ENCODE assay signal across 19 cellular contexts in genomic region chr7:43747703-43748102, GRCh38.
"Had no signal": no experiment of that assay in that cellular context is flagged by ENCODE, and none has a peak within 500 bp of the region (broad histone marks: within the 10 kb centered on the region; RNA-seq: fewer than 3 reads in every experiment).

No MANE protein-coding gene starts in this region.

- H3K27ac ChIP-seq: gastrocnemius medialis, heart right ventricle, neutrophil, psoas muscle, right lobe of liver, tibial artery had no signal

- H3K27me3 ChIP-seq: gastrocnemius medialis, neutrophil, right lobe of liver, tibial artery had no signal

- H3K36me3 ChIP-seq: gastrocnemius medialis, heart right ventricle, neutrophil, right lobe of liver, tibial artery had no signal

- DNase-seq: cortex of kidney; effector memory CD4-positive, alpha-beta T cell; gastrocnemius medialis; heart right ventricle; hypothalamus; kidney glomerular epithelial cell; mammary epithelial cell; naive thymus-derived CD8-positive, alpha-beta T cell; psoas muscle; retina; right lobe of liver; stimulated activated CD4-positive, alpha-beta T cell treated with anti-CD3 and anti-CD28 coated beads, Interleukin-4, amount 100 ng/mL, for 1 hour; stimulated activated CD8-positive, alpha-beta memory T cell treated with anti-CD3 and anti-CD28 coated beads, Interleukin-4, amount 100 ng/mL, for 48 hours; stimulated activated naive CD8-positive, alpha-beta T cell treated with anti-CD3 and anti-CD28 coated beads, Interleukin-15, Interleukin-2, amounts not matched to agents 100 U/mL and 50 U/mL, for 24 hours; tibial artery had no signal

- ATAC-seq: esophagus mucosa; gastrocnemius medialis; left lobe of liver; naive thymus-derived CD8-positive, alpha-beta T cell; psoas muscle; stimulated activated effector memory CD8-positive, alpha-beta T cell treated with anti-CD3 and anti-CD28 coated beads, Interleukin-12 subunit alpha, Interleukin-12 subunit beta, amount 100 ng/mL, for 72 hours; stimulated activated naive CD8-positive, alpha-beta T cell treated with anti-CD3 and anti-CD28 coated beads, Interleukin-15, Interleukin-2, amounts not matched to agents 100 U/mL and 50 U/mL, for 24 hours had no signal

- H3K9me3 ChIP-seq: gastrocnemius medialis, heart right ventricle, neutrophil, psoas muscle, right lobe of liver, tibial artery had no signal

- H3K4me1 ChIP-seq: right lobe of liver, tibial artery had no signal

- H3K4me3 ChIP-seq: gastrocnemius medialis, heart right ventricle, psoas muscle, right lobe of liver, tibial artery had no signal
